In genomic region chr15:31200735-31201151, GRCh38 we compare ENCODE assay signal across 8 cellular contexts.
A peak's percentile ranks its signal among the peaks of the same experiment; 100 is the strongest.
DNase-seq lines count a peak whose midpoint lies in the region; ATAC-seq and TF ChIP-seq lines count a peak whose summit lies in the region.

No MANE protein-coding gene starts in this region.

- ATAC-seq in activated B cell treated with CpG ODN at 0.5 μM for 24 hours (ENCODE audit: low read depth) (peak; percentile 45), GM21717 (IDR thresholded peaks at IDR 0.05; ENCODE audit: unreplicated experiment) (no peak), HG03442 (IDR thresholded peaks at IDR 0.05; ENCODE audit: unreplicated experiment) (no peak)

- no peaks in the 10 kb centered on the region for H3K27me3 Mint-ChIP-seq in activated B cell treated with CpG ODN at 0.5 μM for 24 hours

- CTCF ChIA-PET in activated B cell treated with CpG ODN at 0.5 μM for 24 hours (lab: Charles Lee) = interaction anchor here (1.0 to 2.9 kb wide), 11 partner anchors 12 to 288 kb away, joined by 3 to 54 read pairs (median 4); no protein-coding TSS in a partner anchor

- H3K4me3 ChIP-seq in choroid plexus epithelial cell (ENCODE audit: low read depth, low read length) = no peak overlapping the region

- no peak overlapping the region for H3K27ac Mint-ChIP-seq in activated B cell treated with CpG ODN at 0.5 μM for 24 hours

- peak; percentile 57 for DNase-seq in 8988T
- peak; percentile 46 for DNase-seq in HCEC 1CT
- DNase-seq in activated B cell treated with CpG ODN at 0.5 μM for 24 hours = peak; percentile 42
- DNase-seq in choroid plexus epithelial cell (ENCODE audit: low read depth) = peak; percentile 84
- peak; percentile 57 for DNase-seq in medulla oblongata (ENCODE audit: extremely low spot score)
- peak; percentile 45 to 48 for DNase-seq in stimulated activated CD8-positive, alpha-beta memory T cell treated with anti-CD3 and anti-CD28 coated beads, Interleukin-4, amount 100 ng/mL, for 4 hours (ENCODE audit: low read depth in 2 of 2, low spot score in 1 of 2)

- no peaks in the 10 kb centered on the region for H3K36me3 Mint-ChIP-seq in activated B cell treated with CpG ODN at 0.5 μM for 24 hours (ENCODE audit: low read depth)

- intact Hi-C loops in activated B cell treated with CpG ODN at 0.5 μM for 24 hours (cut with micrococcal nuclease) = loop anchor here (1.0 kb wide), 2 partner anchors 235 to 288 kb away; no protein-coding TSS in a partner anchor

- POLR2A ChIA-PET in activated B cell treated with CpG ODN at 0.5 μM for 24 hours (lab: Charles Lee) = interaction anchor here (1.0 to 1.5 kb wide), 5 partner anchors 126 to 290 kb away, joined by 3 to 8 read pairs (median 3); partner anchors contain the start of gene KLF13

- peaks cover 29% of the 10 kb centered on the region for H3K4me1 Mint-ChIP-seq in activated B cell treated with CpG ODN at 0.5 μM for 24 hours

- no peaks in the 10 kb centered on the region for H3K9me3 Mint-ChIP-seq in activated B cell treated with CpG ODN at 0.5 μM for 24 hours

- no peak overlapping the region for H3K4me3 Mint-ChIP-seq in activated B cell treated with CpG ODN at 0.5 μM for 24 hours

- TF ChIP-seq CTCF in activated B cell treated with CpG ODN at 0.5 μM for 24 hours (IDR thresholded peaks at IDR 0.05) (no peak), choroid plexus epithelial cell (conservative IDR thresholded peaks at IDR 0.05; ENCODE audit: low read depth, low read length) (peak; percentile 82)
